In the genomic region with DNA sequence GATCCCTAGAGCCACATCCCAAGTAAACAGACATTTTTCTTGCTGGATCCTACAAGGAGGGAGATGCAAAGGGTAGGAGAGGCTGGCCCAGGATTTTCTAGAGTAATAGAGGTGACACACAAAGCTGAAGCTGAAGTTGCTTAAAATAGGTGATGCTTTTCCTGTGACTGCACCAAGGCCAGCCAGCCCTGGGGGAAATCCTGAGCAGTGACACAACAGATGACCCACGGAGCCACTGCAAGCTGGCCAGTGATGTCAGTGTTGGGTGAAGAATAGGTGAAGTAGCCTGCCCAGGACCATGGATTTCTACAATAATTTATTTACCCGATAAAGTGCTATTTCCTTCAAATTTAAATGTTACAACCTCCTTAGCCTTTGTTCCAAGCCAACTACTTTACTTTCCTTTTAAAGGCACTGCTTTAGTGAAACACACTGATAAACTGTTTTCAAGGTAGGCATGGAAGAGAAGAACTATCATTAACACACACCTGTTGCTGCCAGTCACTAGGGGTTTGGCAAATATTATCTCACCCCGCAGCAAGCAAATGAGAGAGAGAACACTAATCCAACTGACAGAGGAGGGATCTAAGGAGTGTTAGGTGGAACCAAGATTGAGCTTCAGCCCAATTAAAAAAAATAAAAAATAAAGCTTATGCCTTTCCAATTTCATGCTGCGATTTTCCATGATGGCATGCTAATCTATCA, we compare ENCODE assay signal across 31 cellular contexts.
"Had no signal": no experiment of that assay in that cellular context is flagged by ENCODE, and none has a peak within 500 bp of the region (broad histone marks: within the 10 kb centered on the region; RNA-seq: fewer than 3 reads in every experiment).

No MANE protein-coding gene starts in this region.

- ATAC-seq: activated CD8-positive, alpha-beta T cell treated with anti-CD3 and anti-CD28 coated beads for 36 hours; activated naive CD4-positive, alpha-beta T cell treated with anti-CD3 and anti-CD28 coated beads, Interleukin-2, amount 50 U/mL, for 72 hours; activated T-cell treated with anti-CD3 and anti-CD28 coated beads, Interleukin-2, amount 50 U/mL, for 4 hours; activated T-cell treated with anti-CD3 and anti-CD28 coated beads, Interleukin-2, amount 50 U/mL, for 72 hours; activated T-helper 17 cell treated with anti-CD3 and anti-CD28 coated beads, Interleukin-2, amount 50 U/mL, for 72 hours; body of pancreas had no signal

- H3K4me1 ChIP-seq: adrenal gland, breast epithelium had no signal

- H3K9me3 ChIP-seq: body of pancreas, breast epithelium had no signal

- H3K4me3 ChIP-seq: adrenal gland, body of pancreas, breast epithelium had no signal

- H3K27me3 ChIP-seq: adrenal gland, body of pancreas, brain microvascular endothelial cell, breast epithelium had no signal

- H3K27ac ChIP-seq: adrenal gland, body of pancreas, brain microvascular endothelial cell, breast epithelium, VCaP had no signal

- DNase-seq: activated B cell treated with CpG ODN at 0.5 μM for 24 hours; activated CD4-positive, alpha-beta memory T cell treated with anti-CD3 and anti-CD28 coated beads for 36 hours; activated CD4-positive, alpha-beta T cell treated with anti-CD3 and anti-CD28 coated beads for 4 hours; activated CD4-positive, alpha-beta T cell treated with anti-CD3 and anti-CD28 coated beads, Interleukin-2, amount 10 ng/mL, durations not matched to agents 24 days and 14 days; activated CD4-positive, alpha-beta T cell treated with anti-CD3 and anti-CD28 coated beads, Interleukin-2, amount 50 U/mL, for 1 hour; activated CD4-positive, alpha-beta T cell treated with anti-CD3 and anti-CD28 coated beads, Interleukin-2, amount 50 U/mL, for 4 hours; activated CD4-positive, CD25-positive, alpha-beta regulatory T cell treated with anti-CD3 and anti-CD28 coated beads, Interleukin-2, amount 50 U/mL, for 72 hours; activated CD8-positive, alpha-beta memory T cell treated with anti-CD3 and anti-CD28 coated beads, Interleukin-2, amount 50 U/mL, for 4 hours; activated CD8-positive, alpha-beta T cell treated with anti-CD3 and anti-CD28 coated beads for 36 hours; activated effector memory CD4-positive, alpha-beta T cell treated with anti-CD3 and anti-CD28 coated beads, Interleukin-2, amount 50 U/mL, for 16 hours; activated gamma-delta T cell treated with Interleukin-2 at 50 U/mL for 16 hours; activated naive CD4-positive, alpha-beta T cell; activated naive CD4-positive, alpha-beta T cell treated with anti-CD3 and anti-CD28 coated beads for 36 hours; activated naive CD4-positive, alpha-beta T cell treated with anti-CD3 and anti-CD28 coated beads, Interleukin-2, amount 50 U/mL, for 16 hours; activated naive CD8-positive, alpha-beta T cell treated with anti-CD3 and anti-CD28 coated beads for 36 hours; activated T-cell treated with anti-CD3 and anti-CD28 coated beads for 4 hours; activated T-cell treated with anti-CD3 and anti-CD28 coated beads, Interleukin-2, amount 50 U/mL, for 1 hour; activated T-cell treated with anti-CD3 and anti-CD28 coated beads, Interleukin-2, amount 50 U/mL, for 4 hours; activated T-cell treated with anti-CD3 and anti-CD28 coated beads, Interleukin-2, amount 50 U/mL, for 72 hours; adrenal gland; amniotic stem cell; aorta; body of pancreas; brain microvascular endothelial cell; central memory CD4-positive, alpha-beta T cell; T-helper 2 cell; T-helper 9 cell had no signal

- H3K36me3 ChIP-seq: adrenal gland, brain microvascular endothelial cell, breast epithelium had no signal
